13 cellular contexts compared by ENCODE assay signal in genomic region chr15:63481105-63481810, GRCh38. TPM values are rescaled to one million over a fixed set of nuclear protein-coding genes. Genes with fewer than 3 reads are reported as not detected.
DNase-seq lines count a peak whose midpoint lies in the region; ATAC-seq, FAIRE-seq and TF ChIP-seq lines count a peak whose summit lies in the region.
"Had no signal": no experiment of that assay in that cellular context is flagged by ENCODE, and none has a peak within 500 bp of the region (broad histone marks: within the 10 kb centered on the region; RNA-seq: fewer than 3 reads in every experiment).

No MANE protein-coding gene starts in this region.

- H3K9me3 Mint-ChIP-seq in MCF 10A (ENCODE audit: unreplicated experiment): no peaks in the 10 kb centered on the region
- no peaks in the 10 kb centered on the region for H3K9me3 Mint-ChIP-seq in stimulated activated memory B cell treated with anti-CD40 and anti-IgM and Interleukin-4, amounts not matched to agents 10 μg/mL and 1 μg/mL and 100 μg/mL, for 72 hours
- no peaks in the 10 kb centered on the region for H3K9me3 Mint-ChIP-seq in type B pancreatic cell

- H3K79me2 ChIP-seq in OCI-LY7 (ENCODE audit: insufficient read depth, low read depth, low read length): no peaks in the 10 kb centered on the region

- no TSS peak for BruUV-seq in MCF 10A (replicated peaks; lab: Mats Ljungman, UMichigan)
- BruUV-seq in OCI-LY7 (replicated peaks; lab: Mats Ljungman, UMichigan): no TSS peak

- peaks cover 5% of the 10 kb centered on the region for H3K36me3 Mint-ChIP-seq in MCF 10A (ENCODE audit: insufficient read depth, unreplicated experiment)
- no peaks in the 10 kb centered on the region for H3K36me3 Mint-ChIP-seq in stimulated activated memory B cell treated with anti-CD40 and anti-IgM and Interleukin-4, amounts not matched to agents 10 μg/mL and 1 μg/mL and 100 μg/mL, for 72 hours
- no peaks in the 10 kb centered on the region for H3K36me3 Mint-ChIP-seq in type B pancreatic cell
- H3K36me3 Mint-ChIP-seq: brain had no signal

- H3K9me2 ChIP-seq in OCI-LY7 (ENCODE audit: insufficient read depth, low read length): no peaks in the 10 kb centered on the region

- H3K4me1 Mint-ChIP-seq in MCF 10A (ENCODE audit: insufficient read depth, unreplicated experiment) (peaks cover 16% of the 10 kb centered on the region), type B pancreatic cell (ENCODE audit: unreplicated experiment) (peaks cover 28% of the 10 kb centered on the region)
- H3K4me1 Mint-ChIP-seq in stimulated activated memory B cell treated with anti-CD40 and anti-IgM and Interleukin-4, amounts not matched to agents 10 μg/mL and 1 μg/mL and 100 μg/mL, for 72 hours: peaks cover 81% of the 10 kb centered on the region

- peak overlapping the region; percentile 67; the same call in 1 of the 2 replicates for H2AFZ ChIP-seq in OCI-LY7 (ENCODE audit: low read length)

- no peaks in the 10 kb centered on the region for H3K4me1 ChIP-seq in breast epithelium
- H3K4me1 ChIP-seq in OCI-LY7 (ENCODE audit: insufficient read depth, low read length, poor library complexity, severe bottlenecking): peaks cover 85% of the 10 kb centered on the region
- H3K4me1 ChIP-seq in thyroid gland: peaks cover 0 to 8% of the 10 kb centered on the region in 2 donors

- TF ChIP-seq CTCF in MCF 10A (IDR thresholded peaks at IDR 0.05; ENCODE audit: unreplicated experiment) (no peak), breast epithelium (IDR thresholded peaks at IDR 0.05) (no peak), OCI-LY7 (conservative IDR thresholded peaks at IDR 0.05; ENCODE audit: low read length) (no peak), bronchial epithelial cell (IDR thresholded peaks at IDR 0.05; ENCODE audit: insufficient read depth, low read length, severe bottlenecking) (no peak), type B pancreatic cell (conservative IDR thresholded peaks at IDR 0.05) (no peak), thyroid gland (IDR thresholded peaks at IDR 0.05) (no peak)

- H3K27me3 ChIP-seq in breast epithelium: no peaks in the 10 kb centered on the region
- H3K27me3 ChIP-seq in bronchial epithelial cell (ENCODE audit: control insufficient read depth, insufficient read depth, low read length): no peaks in the 10 kb centered on the region
- H3K27me3 ChIP-seq in thyroid gland: no peaks in the 10 kb centered on the region

- H3K4me3 Mint-ChIP-seq in MCF 10A (ENCODE audit: unreplicated experiment): no peak overlapping the region
- H3K4me3 Mint-ChIP-seq in stimulated activated memory B cell treated with anti-CD40 and anti-IgM and Interleukin-4, amounts not matched to agents 10 μg/mL and 1 μg/mL and 100 μg/mL, for 72 hours: no peak overlapping the region
- H3K4me3 Mint-ChIP-seq in type B pancreatic cell: no peak overlapping the region
- H3K4me3 Mint-ChIP-seq: brain, nephron had no signal

- no peaks in the 10 kb centered on the region for H4K20me1 ChIP-seq in OCI-LY7 (ENCODE audit: insufficient read depth, low read length)

- WGBS in thyroid gland, 2 donors: 80 to 91% methylated on average over 3 of the region's 3 CpGs

- no peak for FAIRE-seq in bronchial epithelial cell (lab: Jason Lieb, UNC)

- peak; percentile 56 for DNase-seq in MCF 10A (ENCODE audit: unreplicated experiment)
- DNase-seq in breast epithelium (ENCODE audit: low spot score in 2 of 2): no peak
- no peak for DNase-seq in OCI-LY7 (ENCODE audit: low spot score)
- peak; percentile 85 for DNase-seq in bronchial epithelial cell (ENCODE audit: low read depth)
- no peak for DNase-seq in type B pancreatic cell (ENCODE audit: extremely low spot score, unreplicated experiment)
- no peak for DNase-seq in NCI-H748 treated with DMSO at 0.1 percent for 48 hours (lab: John Stamatoyannopoulos, UW)
- DNase-seq in thyroid gland: no peak
- DNase-seq: Caco-2, NCI-H2227 treated with DMSO at 0.1 percent for 48 hours had no signal

- no peak for TF ChIP-seq POLR2A in breast epithelium (IDR thresholded peaks at IDR 0.05)
- no peak for TF ChIP-seq POLR2A in thyroid gland (IDR thresholded peaks at IDR 0.05)

- H3K4me3 ChIP-seq in breast epithelium (no peak overlapping the region), OCI-LY7 (ENCODE audit: low read depth, low read length, poor library complexity, severe bottlenecking) (no peak overlapping the region), bronchial epithelial cell (ENCODE audit: low read depth, low read length) (no peak overlapping the region), thyroid gland (replicated peaks in 1 of 3) (no peak overlapping the region)

- CTCF ChIA-PET in MCF 10A (lab: Yijun Ruan, JAX) (interaction anchor here (1.3 to 3.1 kb wide), 4 partner anchors 15 to 119 kb away, joined by 3 to 19 read pairs (median 13); no protein-coding TSS in a partner anchor), OCI-LY7 (lab: Charles Lee; ENCODE audit: unreplicated experiment) (no interaction called here)

- peak overlapping the region; percentile 66 for H3K4me2 ChIP-seq in OCI-LY7 (ENCODE audit: low read length)

- H3K27me3 Mint-ChIP-seq in MCF 10A (ENCODE audit: insufficient read depth, unreplicated experiment) (no peaks in the 10 kb centered on the region), type B pancreatic cell (no peaks in the 10 kb centered on the region)
- no peaks in the 10 kb centered on the region for H3K27me3 Mint-ChIP-seq in stimulated activated memory B cell treated with anti-CD40 and anti-IgM and Interleukin-4, amounts not matched to agents 10 μg/mL and 1 μg/mL and 100 μg/mL, for 72 hours
- H3K27me3 Mint-ChIP-seq: brain had no signal

- no peaks in the 10 kb centered on the region for H3K36me3 ChIP-seq in breast epithelium
- H3K36me3 ChIP-seq in OCI-LY7 (ENCODE audit: insufficient read depth, low read length): no peaks in the 10 kb centered on the region
- H3K36me3 ChIP-seq in bronchial epithelial cell (ENCODE audit: control insufficient read depth, insufficient read depth, low read length): no peaks in the 10 kb centered on the region
- H3K36me3 ChIP-seq in thyroid gland: no peaks in the 10 kb centered on the region

- H3K9me3 ChIP-seq in breast epithelium (no peaks in the 10 kb centered on the region), OCI-LY7 (ENCODE audit: low read length) (no peaks in the 10 kb centered on the region), thyroid gland (no peaks in the 10 kb centered on the region)
- H3K9me3 ChIP-seq: Caco-2 had no signal

- H3K27ac ChIP-seq in breast epithelium: no peak overlapping the region
- H3K27ac ChIP-seq in OCI-LY7 (ENCODE audit: low read depth, low read length, poor library complexity, severe bottlenecking): peak overlapping the region; percentile 87
- H3K27ac ChIP-seq in thyroid gland: no peak overlapping the region

- peak; percentile 61 for ATAC-seq in stimulated activated memory B cell treated with anti-CD40 and anti-IgM and Interleukin-4, amounts not matched to agents 10 μg/mL and 1 μg/mL and 100 μg/mL, for 72 hours
- ATAC-seq: HCT116 had no signal

- intact Hi-C loops in MCF 10A (cut with micrococcal nuclease) (no loop called here), breast epithelium (cut with DNase I; ENCODE audit: low total_unique reads) (no loop called here), OCI-LY7 (cut with micrococcal nuclease; ENCODE audit: unreplicated experiment) (no loop called here), thyroid gland (cut with DNase I) (no loop called here)

- POLR2A ChIA-PET in MCF 10A (lab: Yijun Ruan, JAX): interaction anchor here (3.4 to 6.7 kb wide), 4 partner anchors 15 to 34 kb away, joined by 29 to 222 read pairs (median 42); partner anchors contain the start of gene USP3
- POLR2A ChIA-PET in OCI-LY7 (lab: Charles Lee): interaction anchor here (0.8 to 3.8 kb wide), 5 partner anchors 16 to 61 kb away, joined by 3 to 20 read pairs (median 4); no protein-coding TSS in a partner anchor

- no peak overlapping the region for H3K27ac Mint-ChIP-seq in MCF 10A (ENCODE audit: low read depth, unreplicated experiment)
- peak overlapping the region; percentile 98 for H3K27ac Mint-ChIP-seq in stimulated activated memory B cell treated with anti-CD40 and anti-IgM and Interleukin-4, amounts not matched to agents 10 μg/mL and 1 μg/mL and 100 μg/mL, for 72 hours
- H3K27ac Mint-ChIP-seq in type B pancreatic cell: no peak overlapping the region
- H3K27ac Mint-ChIP-seq: brain had no signal

RNA-seq across cellular contexts. Expression of gene USP3, which starts 23.1 kb away (rescaled TPM):
- total RNA-seq in MCF 10A (2022) (59.0 and 70.2 TPM in 2 replicates), breast epithelium (10 to 100 TPM; 70.4 to 88.7 (median 76.7) TPM), OCI-LY7 (2022) (53.0 and 64.9 TPM in 2 replicates), bronchial epithelial cell (83.2 and 83.3 TPM in 2 replicates), type B pancreatic cell (ENCODE audit: low replicate concordance) (42.3 and 57.3 TPM in 2 replicates), thyroid gland (10 to 100 TPM; 42.9 to 82.2 (median 53.7) TPM)
- total RNA-seq in OCI-LY7 (2014; rRNA removed; shearing (Covaris generic)): 26.3 and 34.6 TPM in 2 replicates

Comparison
In these comparisons a context has a peak if more than half of its experiments do, and no peak if none do; other contexts are left out.
1. DNase-seq: peak in MCF 10A (single experiment) and bronchial epithelial cell (single experiment); none in breast epithelium (0 of 2), OCI-LY7 (single experiment), type B pancreatic cell (single experiment), NCI-H748 treated with DMSO at 0.1 percent for 48 hours (single experiment) and thyroid gland (0 of 2).